In the genomic region with DNA sequence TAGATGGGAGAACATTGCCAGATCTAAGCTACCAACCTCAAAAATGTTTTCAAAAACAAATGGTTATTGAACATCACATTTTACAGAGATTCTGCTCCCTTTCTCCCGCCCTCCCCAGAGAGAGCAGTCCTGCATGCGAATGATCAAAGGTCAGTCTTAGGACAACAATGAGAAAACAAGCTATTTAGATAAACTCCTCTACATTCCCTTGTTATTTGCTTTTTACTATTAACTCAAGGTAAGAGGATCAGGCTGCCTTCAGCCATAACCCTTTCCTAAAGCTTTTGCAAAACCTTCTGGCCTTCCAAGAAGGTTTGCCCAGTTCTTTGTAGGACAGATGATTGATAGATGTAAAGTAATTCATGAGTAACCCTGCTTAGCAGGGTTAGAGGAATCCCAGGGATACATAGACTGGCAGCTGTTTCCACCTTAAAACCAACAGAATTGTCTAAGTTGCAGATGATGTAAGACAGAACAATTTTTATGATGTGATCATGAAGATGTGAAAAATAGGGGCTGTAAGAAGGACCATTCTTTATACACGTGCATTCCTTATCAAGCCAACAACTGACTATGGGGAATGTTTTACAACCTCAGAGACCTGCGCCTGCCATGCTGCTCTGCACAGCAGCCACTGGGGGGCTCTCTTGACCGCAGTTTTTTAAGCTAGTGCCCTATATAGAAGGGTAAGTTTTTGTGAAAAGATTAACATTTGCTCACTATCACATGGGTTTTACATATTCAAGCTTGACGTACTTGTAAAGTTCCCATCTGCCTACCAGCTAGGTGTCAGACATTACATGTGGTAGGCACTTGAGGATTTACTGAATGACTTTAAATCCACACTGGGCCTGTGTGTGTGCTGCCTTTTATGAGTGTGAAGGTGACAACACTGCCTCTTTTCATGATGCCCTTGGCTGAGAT, we compare ENCODE assay signal across 1 cellular context.
TF ChIP-seq lines count a peak whose summit lies in the region.

No MANE protein-coding gene starts in this region.

TF ChIP-seq in HepG2, 621 proteins besides CTCF, POLR2A, EP300 and RAD21 (continued from another document and continues in another):
- TF ChIP-seq KIAA2018 (CRISPR knock-in tag; IDR thresholded peaks at IDR 0.05; ENCODE audit: borderline replicate concordance) (no peak), ZNF672 (CRISPR knock-in tag; IDR thresholded peaks at IDR 0.05) (no peak), MBNL3 (CRISPR knock-in tag; conservative IDR thresholded peaks at IDR 0.05) (no peak), SUZ12 (IDR thresholded peaks at IDR 0.05; ENCODE audit: low read depth, low read length) (no peak), RFX5 (IDR thresholded peaks at IDR 0.05; ENCODE audit: low read depth, low read length) (no peak), ATF5 (CRISPR knock-in tag; IDR thresholded peaks at IDR 0.05; ENCODE audit: low read depth) (no peak), ZNF264 (CRISPR knock-in tag; IDR thresholded peaks at IDR 0.05) (0 out of 2 replicates have a peak, but pooled peaks have one; percentile 15), SP1 (IDR thresholded peaks at IDR 0.05) (no peak), SP1 (CRISPR knock-in tag; IDR thresholded peaks at IDR 0.05) (no peak), THYN1 (CRISPR knock-in tag; IDR thresholded peaks at IDR 0.05; ENCODE audit: borderline replicate concordance, low read depth) (no peak), PCBP1 (IDR thresholded peaks at IDR 0.05; ENCODE audit: borderline replicate concordance, low read depth, low read length) (no peak), ZNF441 (CRISPR knock-in tag; IDR thresholded peaks at IDR 0.05; ENCODE audit: borderline replicate concordance) (no peak), HMG20B (CRISPR knock-in tag; conservative IDR thresholded peaks at IDR 0.05) (no peak), ZNF589 (CRISPR knock-in tag; conservative IDR thresholded peaks at IDR 0.05) (no peak), TEAD2 (CRISPR knock-in tag; IDR thresholded peaks at IDR 0.05) (no peak), RCOR2 (CRISPR knock-in tag; IDR thresholded peaks at IDR 0.05) (peak; percentile 36; the same call in 1 of the 2 replicates), ISX (CRISPR knock-in tag; conservative IDR thresholded peaks at IDR 0.05) (no peak), SETDB1 (CRISPR knock-in tag; IDR thresholded peaks at IDR 0.05; ENCODE audit: borderline replicate concordance) (no peak), TAF15 (IDR thresholded peaks at IDR 0.05; ENCODE audit: low read depth, low read length, poor library complexity, severe bottlenecking) (no peak), ZFP1 (CRISPR knock-in tag; IDR thresholded peaks at IDR 0.05) (peak; percentile 21; the same call in 1 of the 2 replicates), GATAD2A (CRISPR knock-in tag; IDR thresholded peaks at IDR 0.05) (peak; percentile 64), SMARCC2 (IDR thresholded peaks at IDR 0.05) (no peak), MAZ (IDR thresholded peaks at IDR 0.05; ENCODE audit: borderline replicate concordance, low read depth, low read length) (no peak), MAZ (CRISPR knock-in tag; IDR thresholded peaks at IDR 0.05; ENCODE audit: low read depth) (no peak), ZNF574 (CRISPR knock-in tag; IDR thresholded peaks at IDR 0.05) (no peak), FOXP4 (CRISPR knock-in tag; IDR thresholded peaks at IDR 0.05) (peak; percentile 78), GTF3A (CRISPR knock-in tag; conservative IDR thresholded peaks at IDR 0.05) (no peak), PRPF4 (IDR thresholded peaks at IDR 0.05; ENCODE audit: low read depth, low read length, poor library complexity, severe bottlenecking) (no peak), ZSCAN25 (CRISPR knock-in tag; IDR thresholded peaks at IDR 0.05) (no peak), TRIM24 (CRISPR knock-in tag; IDR thresholded peaks at IDR 0.05) (no peak), HNF1A (IDR thresholded peaks at IDR 0.05; ENCODE audit: low read depth) (no peak), HNF1A (CRISPR knock-in tag; IDR thresholded peaks at IDR 0.05; ENCODE audit: borderline replicate concordance) (peak; percentile 9; the same call in 1 of the 2 replicates)
- TF ChIP-seq, protein P1, sequence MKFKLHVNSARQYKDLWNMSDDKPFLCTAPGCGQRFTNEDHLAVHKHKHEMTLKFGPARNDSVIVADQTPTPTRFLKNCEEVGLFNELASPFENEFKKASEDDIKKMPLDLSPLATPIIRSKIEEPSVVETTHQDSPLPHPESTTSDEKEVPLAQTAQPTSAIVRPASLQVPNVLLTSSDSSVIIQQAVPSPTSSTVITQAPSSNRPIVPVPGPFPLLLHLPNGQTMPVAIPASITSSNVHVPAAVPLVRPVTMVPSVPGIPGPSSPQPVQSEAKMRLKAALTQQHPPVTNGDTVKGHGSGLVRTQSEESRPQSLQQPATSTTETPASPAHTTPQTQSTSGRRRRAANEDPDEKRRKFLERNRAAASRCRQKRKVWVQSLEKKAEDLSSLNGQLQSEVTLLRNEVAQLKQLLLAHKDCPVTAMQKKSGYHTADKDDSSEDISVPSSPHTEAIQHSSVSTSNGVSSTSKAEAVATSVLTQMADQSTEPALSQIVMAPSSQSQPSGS (CRISPR knock-in tag; IDR thresholded peaks at IDR 0.05), result no peak
- TF ChIP-seq, protein P2, sequence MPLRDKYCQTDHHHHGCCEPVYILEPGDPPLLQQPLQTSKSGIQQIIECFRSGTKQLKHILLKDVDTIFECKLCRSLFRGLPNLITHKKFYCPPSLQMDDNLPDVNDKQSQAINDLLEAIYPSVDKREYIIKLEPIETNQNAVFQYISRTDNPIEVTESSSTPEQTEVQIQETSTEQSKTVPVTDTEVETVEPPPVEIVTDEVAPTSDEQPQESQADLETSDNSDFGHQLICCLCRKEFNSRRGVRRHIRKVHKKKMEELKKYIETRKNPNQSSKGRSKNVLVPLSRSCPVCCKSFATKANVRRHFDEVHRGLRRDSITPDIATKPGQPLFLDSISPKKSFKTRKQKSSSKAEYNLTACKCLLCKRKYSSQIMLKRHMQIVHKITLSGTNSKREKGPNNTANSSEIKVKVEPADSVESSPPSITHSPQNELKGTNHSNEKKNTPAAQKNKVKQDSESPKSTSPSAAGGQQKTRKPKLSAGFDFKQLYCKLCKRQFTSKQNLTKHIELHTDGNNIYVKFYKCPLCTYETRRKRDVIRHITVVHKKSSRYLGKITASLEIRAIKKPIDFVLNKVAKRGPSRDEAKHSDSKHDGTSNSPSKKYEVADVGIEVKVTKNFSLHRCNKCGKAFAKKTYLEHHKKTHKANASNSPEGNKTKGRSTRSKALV (CRISPR knock-in tag; IDR thresholded peaks at IDR 0.05), result no peak
